Comparison of ENCODE assay signal across 12 cellular contexts in genomic region chr19:38209152-38209551, GRCh38. TPM values are rescaled to one million over a fixed set of nuclear protein-coding genes. Genes with fewer than 3 reads are reported as not detected.
A peak's percentile ranks its signal among the peaks of the same experiment; 100 is the strongest.
DNase-seq lines count a peak whose midpoint lies in the region; ATAC-seq and TF ChIP-seq lines count a peak whose summit lies in the region.
"Had no signal": no experiment of that assay in that cellular context is flagged by ENCODE, and none has a peak within 500 bp of the region (broad histone marks: within the 10 kb centered on the region; RNA-seq: fewer than 3 reads in every experiment).

No MANE protein-coding gene starts in this region.

- H3K27me3 Mint-ChIP-seq in activated T-cell treated with anti-CD3 and anti-CD28 coated beads, Interleukin-2, amount 50 U/mL, for 4 hours (ENCODE audit: low read depth): peaks cover 39% of the 10 kb centered on the region

- no peak overlapping the region for H3K18ac ChIP-seq in mesendoderm (ENCODE audit: low read length)

- no peaks in the 10 kb centered on the region for H3K9me3 Mint-ChIP-seq in activated T-cell treated with anti-CD3 and anti-CD28 coated beads, Interleukin-2, amount 50 U/mL, for 4 hours
- H3K9me3 Mint-ChIP-seq: stimulated activated effector memory CD8-positive, alpha-beta T cell treated with anti-CD3 and anti-CD28 coated beads, Interleukin-12 subunit alpha, Interleukin-12 subunit beta, amount 100 ng/mL, for 72 hours had no signal

- H3K36me3 Mint-ChIP-seq in activated T-cell treated with anti-CD3 and anti-CD28 coated beads, Interleukin-2, amount 50 U/mL, for 4 hours (ENCODE audit: insufficient read depth): peaks cover 6% of the 10 kb centered on the region
- H3K36me3 Mint-ChIP-seq: natural killer cell had no signal

- no peak overlapping the region for H2BK15ac ChIP-seq in mesendoderm (replicated peaks; ENCODE audit: low read depth)

- H3K9me3 ChIP-seq in HUES64 (ENCODE audit: insufficient read depth, low read depth, low read length) (no peaks in the 10 kb centered on the region), suprapubic skin (no peaks in the 10 kb centered on the region), Karpas-422 (ENCODE audit: low read length) (no peaks in the 10 kb centered on the region)

- H3K4me2 ChIP-seq in mesendoderm (ENCODE audit: low read length) (peak overlapping the region; percentile 35), Karpas-422 (ENCODE audit: low read depth, low read length, poor library complexity, severe bottlenecking) (no peak overlapping the region)

- intact Hi-C loops in dorsolateral prefrontal cortex (cut with DNase I): loop anchor here in 1 of 2 donors (5.0 kb wide), 1 partner anchor 37 kb away; no protein-coding TSS in a partner anchor

- no peak overlapping the region for H2BK120ac ChIP-seq in mesendoderm (ENCODE audit: low read depth, low read length)

- peaks cover 18% of the 10 kb centered on the region for H3K4me1 Mint-ChIP-seq in activated T-cell treated with anti-CD3 and anti-CD28 coated beads, Interleukin-2, amount 50 U/mL, for 4 hours (ENCODE audit: low read depth)

- H2AFZ ChIP-seq in Karpas-422 (ENCODE audit: low read length): no peak overlapping the region

- H4K8ac ChIP-seq in mesendoderm (ENCODE audit: low read depth, low read length): no peak overlapping the region

- H3K36me3 ChIP-seq in HUES64 (ENCODE audit: insufficient read depth, low read length) (no peaks in the 10 kb centered on the region; the same call in 1 of the 2 replicates), mesendoderm (ENCODE audit: control insufficient read depth, insufficient read depth, low read length) (no peaks in the 10 kb centered on the region), suprapubic skin (peaks cover 21% of the 10 kb centered on the region), Karpas-422 (ENCODE audit: insufficient read depth, low read length) (no peaks in the 10 kb centered on the region; the same call in 1 of the 2 replicates)

- H3K56ac ChIP-seq in mesendoderm (ENCODE audit: low read length): peak overlapping the region; percentile 70

- no peak overlapping the region for H3K23ac ChIP-seq in mesendoderm (ENCODE audit: low read length)

- H3K27ac ChIP-seq in HUES64 (ENCODE audit: low read depth, low read length) (peak overlapping the region; percentile 44; the same call in 1 of the 2 replicates), dorsolateral prefrontal cortex (peak overlapping the region in 58 of 59 donors; percentile 76 to 98 (median 95)), mesendoderm (ENCODE audit: low read depth, low read length) (no peak overlapping the region), suprapubic skin (peak overlapping the region; percentile 78), Karpas-422 (ENCODE audit: low read length) (no peak overlapping the region)
- H3K27ac ChIP-seq: SK-N-MC had no signal

- no peak for TF ChIP-seq CTCF in dorsolateral prefrontal cortex (IDR thresholded peaks at IDR 0.05 in 54 of 56, conservative IDR thresholded peaks at IDR 0.05 in 2 of 56; ENCODE audit: low read depth in 1 of 56, partially characterized antibody in 56 of 56)
- TF ChIP-seq CTCF in suprapubic skin (IDR thresholded peaks at IDR 0.05): no peak

- peak overlapping the region; percentile 50 for H3K9ac ChIP-seq in HUES64 (ENCODE audit: low read depth, low read length)
- H3K9ac ChIP-seq in mesendoderm (ENCODE audit: low read length): no peak overlapping the region
- H3K9ac ChIP-seq in Karpas-422 (ENCODE audit: low read length): no peak overlapping the region

- H3K4me1 ChIP-seq in HUES64 (ENCODE audit: insufficient read depth, low read length): 0 out of 2 replicates have a peak, but pooled peaks cover 6% of the 10 kb centered on the region
- H3K4me1 ChIP-seq in mesendoderm (ENCODE audit: control insufficient read depth, low read depth, low read length): peaks cover 8% of the 10 kb centered on the region
- H3K4me1 ChIP-seq in suprapubic skin: peaks cover 30% of the 10 kb centered on the region
- H3K4me1 ChIP-seq in Karpas-422 (ENCODE audit: low read length): no peaks in the 10 kb centered on the region

- 5% methylated on average over 5 of the region's 5 CpGs for WGBS in HUES64
- WGBS in mesendoderm (ENCODE audit: extremely low coverage, insufficient coverage, low lambda C conversion rate): no CpG with 5 or more reads among the region's 5 CpGs
- 31% methylated on average over 4 of the region's 5 CpGs for WGBS in suprapubic skin

- TF ChIP-seq POLR2A in suprapubic skin (IDR thresholded peaks at IDR 0.05): no peak

- H3K4me3 ChIP-seq in HUES64 (ENCODE audit: low read length) (peak overlapping the region; percentile 59), dorsolateral prefrontal cortex (peak overlapping the region in 50 of 59 donors; percentile 12 to 67 (median 47)), mesendoderm (ENCODE audit: low read length) (no peak overlapping the region), suprapubic skin (peak overlapping the region; percentile 33), Karpas-422 (ENCODE audit: low read length) (no peak overlapping the region)

- H4K20me1 ChIP-seq in Karpas-422 (ENCODE audit: insufficient read depth, low read depth, low read length): no peaks in the 10 kb centered on the region

- no peaks in the 10 kb centered on the region for H3K27me3 ChIP-seq in HUES64 (ENCODE audit: insufficient read depth, low read length)
- H3K27me3 ChIP-seq in dorsolateral prefrontal cortex: peaks cover 0 to 2% (median 0%) of the 10 kb centered on the region in 45 donors
- no peaks in the 10 kb centered on the region for H3K27me3 ChIP-seq in mesendoderm (ENCODE audit: insufficient read depth, low read length, poor library complexity)
- H3K27me3 ChIP-seq in suprapubic skin: peaks cover 9% of the 10 kb centered on the region
- no peaks in the 10 kb centered on the region for H3K27me3 ChIP-seq in Karpas-422 (ENCODE audit: low read length)

- H4K5ac ChIP-seq in mesendoderm (ENCODE audit: low read length): no peak overlapping the region

- no peaks in the 10 kb centered on the region for H3K79me1 ChIP-seq in mesendoderm (ENCODE audit: low read length)

- H3K79me2 ChIP-seq in mesendoderm (ENCODE audit: control insufficient read depth, insufficient read depth, low read length): no peaks in the 10 kb centered on the region
- H3K79me2 ChIP-seq in Karpas-422 (ENCODE audit: low read length): no peaks in the 10 kb centered on the region

- H2AK5ac ChIP-seq in mesendoderm (ENCODE audit: low read length): no peak overlapping the region

- no peak for ATAC-seq in activated T-cell treated with anti-CD3 and anti-CD28 coated beads, Interleukin-2, amount 50 U/mL, for 4 hours
- ATAC-seq in GM18907 (IDR thresholded peaks at IDR 0.05; ENCODE audit: unreplicated experiment): no peak
- ATAC-seq: natural killer cell; stimulated activated effector memory CD8-positive, alpha-beta T cell treated with anti-CD3 and anti-CD28 coated beads, Interleukin-12 subunit alpha, Interleukin-12 subunit beta, amount 100 ng/mL, for 72 hours had no signal

- no peak overlapping the region for H3K4me3 Mint-ChIP-seq in activated T-cell treated with anti-CD3 and anti-CD28 coated beads, Interleukin-2, amount 50 U/mL, for 4 hours
- H3K4me3 Mint-ChIP-seq: natural killer cell; stimulated activated effector memory CD8-positive, alpha-beta T cell treated with anti-CD3 and anti-CD28 coated beads, Interleukin-12 subunit alpha, Interleukin-12 subunit beta, amount 100 ng/mL, for 72 hours had no signal

- TF ChIP-seq EP300 in suprapubic skin (IDR thresholded peaks at IDR 0.05): no peak

- no peak overlapping the region for H2BK5ac ChIP-seq in mesendoderm (ENCODE audit: low read length)

- DNase-seq in dorsolateral prefrontal cortex (no peak), mesendoderm (no peak), suprapubic skin (ENCODE audit: low spot score in 2 of 2) (no peak), Karpas-422 (no peak)
- DNase-seq in activated T-cell treated with anti-CD3 and anti-CD28 coated beads, Interleukin-2, amount 50 U/mL, for 4 hours: no peak
- DNase-seq: activated CD4-positive, CD25-positive, alpha-beta regulatory T cell; natural killer cell; NCI-H146 had no signal

- H3K9me2 ChIP-seq in Karpas-422 (replicated peaks; ENCODE audit: insufficient read depth, low read length): no peaks in the 10 kb centered on the region

- no peak overlapping the region for H3K4ac ChIP-seq in mesendoderm (ENCODE audit: low read depth, low read length)

RNA-seq across cellular contexts. Expression of gene DPF1, which starts 14.9 kb away (rescaled TPM):
- polyA plus RNA-seq in HUES64 (2013, experiment 1 of 2): 10.9 TPM
- 7.2 TPM for polyA plus RNA-seq in HUES64 (2013, experiment 2 of 2)
- total RNA-seq in dorsolateral prefrontal cortex: 10 to 100 TPM; 22.0 to 91.2 (median 57.5) TPM
- polyA plus RNA-seq in mesendoderm (2013, experiment 1 of 2): 4.1 TPM
- polyA plus RNA-seq in mesendoderm (2013, experiment 2 of 2): 3.6 TPM
- 1 to 10 TPM in 1 of 4 donors, not detected in 3; 1.1 TPM for total RNA-seq in suprapubic skin
- under 1 TPM; 0.40 to 0.45 (median 0.43) TPM for total RNA-seq in activated T-cell treated with anti-CD3 and anti-CD28 coated beads, Interleukin-2, amount 50 U/mL, for 4 hours
- 2.5 and 3.2 TPM in 2 replicates for total RNA-seq in Karpas-422 (2014; rRNA removed; shearing (Covaris generic); ENCODE audit: low replicate concordance)
- total RNA-seq: natural killer cell had no signal

RNA-seq across cellular contexts. Expression of gene PPP1R14A, which starts 47.0 kb away (rescaled TPM):
- 4.4 TPM for polyA plus RNA-seq in HUES64 (2013, experiment 1 of 2)
- polyA plus RNA-seq in HUES64 (2013, experiment 2 of 2): 7.0 TPM
- 100 to 1,000 TPM in 57 of 120 experiments, 10 to 100 TPM in 63; 17.4 to 465 (median 98.7) TPM for total RNA-seq in dorsolateral prefrontal cortex
- 11.3 TPM for polyA plus RNA-seq in mesendoderm (2013, experiment 1 of 2)
- polyA plus RNA-seq in mesendoderm (2013, experiment 2 of 2): 10.1 TPM
- 10 to 100 TPM in 1 of 4 donors, 1 to 10 TPM in 3; 2.3 to 13.3 (median 7.7) TPM for total RNA-seq in suprapubic skin
- total RNA-seq in activated T-cell treated with anti-CD3 and anti-CD28 coated beads, Interleukin-2, amount 50 U/mL, for 4 hours: 1 to 10 TPM in 1 of 3 donors, under 1 TPM in 2; 0.34 to 1.8 (median 0.46) TPM
- not detected in 2 replicates for total RNA-seq in Karpas-422 (2014; rRNA removed; shearing (Covaris generic); ENCODE audit: low replicate concordance)

RNA-seq across cellular contexts. Expression of gene SPINT2, which starts 55.2 kb away (rescaled TPM):
- 158 TPM for polyA plus RNA-seq in HUES64 (2013, experiment 1 of 2)
- polyA plus RNA-seq in HUES64 (2013, experiment 2 of 2): 161 TPM
- total RNA-seq in dorsolateral prefrontal cortex: 100 to 1,000 TPM in 44 of 120 experiments, 10 to 100 TPM in 76; 41.9 to 135 (median 92.4) TPM
- polyA plus RNA-seq in mesendoderm (2013, experiment 1 of 2): 134 TPM
- polyA plus RNA-seq in mesendoderm (2013, experiment 2 of 2): 134 TPM
- total RNA-seq in suprapubic skin: 100 to 1,000 TPM; 359 to 639 (median 494) TPM
- 10 to 100 TPM; 15.6 to 27.5 (median 20.6) TPM for total RNA-seq in activated T-cell treated with anti-CD3 and anti-CD28 coated beads, Interleukin-2, amount 50 U/mL, for 4 hours
- 0.22 and 1.7 TPM in 2 replicates for total RNA-seq in Karpas-422 (2014; rRNA removed; shearing (Covaris generic); ENCODE audit: low replicate concordance)

Comparison
In these comparisons a context has a peak if more than half of its experiments do, and no peak if none do; other contexts are left out.
1. H3K27ac ChIP-seq: peak in HUES64 (single experiment), dorsolateral prefrontal cortex (58 of 59) and suprapubic skin (single experiment); none in mesendoderm (single experiment) and Karpas-422 (single experiment).
2. H3K4me3 ChIP-seq: peak in HUES64 (single experiment), dorsolateral prefrontal cortex (50 of 59) and suprapubic skin (single experiment); none in mesendoderm (single experiment) and Karpas-422 (single experiment).